ENCODE assay signal across 1 cellular context in the genomic region with DNA sequence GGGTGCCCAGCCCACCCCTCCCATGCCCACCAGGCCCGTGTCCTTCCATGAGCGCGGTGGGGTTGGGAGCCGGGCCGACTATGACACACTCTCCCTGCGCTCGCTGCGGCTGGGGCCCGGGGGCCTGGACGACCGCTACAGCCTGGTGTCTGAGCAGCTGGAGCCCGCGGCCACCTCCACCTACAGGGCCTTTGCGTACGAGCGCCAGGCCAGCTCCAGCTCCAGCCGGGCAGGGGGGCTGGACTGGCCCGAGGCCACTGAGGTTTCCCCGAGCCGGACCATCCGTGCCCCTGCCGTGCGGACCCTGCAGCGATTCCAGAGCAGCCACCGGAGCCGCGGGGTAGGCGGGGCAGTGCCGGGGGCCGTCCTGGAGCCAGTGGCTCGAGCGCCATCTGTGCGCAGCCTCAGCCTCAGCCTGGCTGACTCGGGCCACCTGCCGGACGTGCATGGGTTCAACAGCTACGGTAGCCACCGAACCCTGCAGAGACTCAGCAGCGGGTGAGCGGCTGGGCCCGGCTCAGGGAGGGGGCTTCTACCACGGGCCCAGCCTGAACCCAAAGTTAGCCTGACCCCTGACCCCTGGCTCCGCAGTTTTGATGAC.
A peak's percentile ranks its signal among the peaks of the same experiment; 100 is the strongest.
TF ChIP-seq lines count a peak whose summit lies in the region.

No MANE protein-coding gene starts in this region.

TF ChIP-seq in HepG2, 621 proteins besides CTCF, POLR2A, EP300 and RAD21 (continued from another document and continues in another):
- TF ChIP-seq CBFB (CRISPR knock-in tag; IDR thresholded peaks at IDR 0.05) (peak; percentile 69; the same call in 1 of the 2 replicates), HNRNPK (IDR thresholded peaks at IDR 0.05; ENCODE audit: low read depth, low read length, poor library complexity, severe bottlenecking) (peak; percentile 50), ZNF703 (CRISPR knock-in tag; IDR thresholded peaks at IDR 0.05; ENCODE audit: borderline replicate concordance) (no peak), ZNF556 (CRISPR knock-in tag; IDR thresholded peaks at IDR 0.05; ENCODE audit: borderline replicate concordance) (0 out of 2 replicates have a peak, but pooled peaks have one; percentile 42), AGO1 (IDR thresholded peaks at IDR 0.05; ENCODE audit: low read depth, low read length, poor library complexity, severe bottlenecking) (no peak), SMYD3 (CRISPR knock-in tag; IDR thresholded peaks at IDR 0.05) (no peak), POLR2G (IDR thresholded peaks at IDR 0.05; ENCODE audit: low read depth, low read length) (no peak), KMT2A (CRISPR knock-in tag; IDR thresholded peaks at IDR 0.05) (peak; percentile 80; the same call in 1 of the 2 replicates), TARDBP (CRISPR knock-in tag; IDR thresholded peaks at IDR 0.05) (peak; percentile 68), SSRP1 (CRISPR knock-in tag; IDR thresholded peaks at IDR 0.05) (no peak), TGIF2 (CRISPR knock-in tag; IDR thresholded peaks at IDR 0.05) (no peak), SOX6 (IDR thresholded peaks at IDR 0.05) (no peak), SOX6 (CRISPR knock-in tag; IDR thresholded peaks at IDR 0.05) (peak; percentile 15; the same call in 1 of the 2 replicates), ZNF781 (CRISPR knock-in tag; IDR thresholded peaks at IDR 0.05; ENCODE audit: borderline replicate concordance, not compliant biosample characterization) (peak; percentile 31), MZF1 (CRISPR knock-in tag; IDR thresholded peaks at IDR 0.05; ENCODE audit: borderline replicate concordance) (no peak), KAT8 (CRISPR knock-in tag; IDR thresholded peaks at IDR 0.05) (peak; percentile 50; the same call in 1 of the 2 replicates), ZFY (CRISPR knock-in tag; IDR thresholded peaks at IDR 0.05) (peak; percentile 65; the same call in 1 of the 2 replicates), SMARCC2 (IDR thresholded peaks at IDR 0.05) (no peak), ZFP1 (CRISPR knock-in tag; IDR thresholded peaks at IDR 0.05) (no peak), PHF8 (CRISPR knock-in tag; IDR thresholded peaks at IDR 0.05) (peak; percentile 65), ELF1 (CRISPR knock-in tag; IDR thresholded peaks at IDR 0.05) (peak; percentile 24; the same call in 1 of the 2 replicates), HMGA1 (CRISPR knock-in tag; conservative IDR thresholded peaks at IDR 0.05) (no peak), SIX4 (CRISPR knock-in tag; IDR thresholded peaks at IDR 0.05) (no peak), ZNF768 (CRISPR knock-in tag; IDR thresholded peaks at IDR 0.05) (peak; percentile 2; the same call in 1 of the 2 replicates), ERF (CRISPR knock-in tag; IDR thresholded peaks at IDR 0.05) (peak; percentile 73; the same call in 1 of the 2 replicates), ZNF879 (CRISPR knock-in tag; IDR thresholded peaks at IDR 0.05) (no peak), KAT7 (CRISPR knock-in tag; IDR thresholded peaks at IDR 0.05; ENCODE audit: borderline replicate concordance) (peak; percentile 64; the same call in 1 of the 2 replicates), PHF21A (CRISPR knock-in tag; IDR thresholded peaks at IDR 0.05) (peak; percentile 56), GABPB1 (CRISPR knock-in tag; IDR thresholded peaks at IDR 0.05) (peak; percentile 72), ZNF614 (CRISPR knock-in tag; IDR thresholded peaks at IDR 0.05; ENCODE audit: borderline replicate concordance) (0 out of 2 replicates have a peak, but pooled peaks have one; percentile 58), KDM5B (CRISPR knock-in tag; IDR thresholded peaks at IDR 0.05; ENCODE audit: borderline replicate concordance) (peak; percentile 40; the same call in 1 of the 2 replicates), KDM4B (CRISPR knock-in tag; IDR thresholded peaks at IDR 0.05) (no peak), ZNF883 (CRISPR knock-in tag; IDR thresholded peaks at IDR 0.05; ENCODE audit: not compliant biosample characterization) (peak; percentile 70), ZNF567 (CRISPR knock-in tag; IDR thresholded peaks at IDR 0.05; ENCODE audit: borderline replicate concordance) (0 out of 2 replicates have a peak, but pooled peaks have one; percentile 7)
- TF ChIP-seq, protein P1, sequence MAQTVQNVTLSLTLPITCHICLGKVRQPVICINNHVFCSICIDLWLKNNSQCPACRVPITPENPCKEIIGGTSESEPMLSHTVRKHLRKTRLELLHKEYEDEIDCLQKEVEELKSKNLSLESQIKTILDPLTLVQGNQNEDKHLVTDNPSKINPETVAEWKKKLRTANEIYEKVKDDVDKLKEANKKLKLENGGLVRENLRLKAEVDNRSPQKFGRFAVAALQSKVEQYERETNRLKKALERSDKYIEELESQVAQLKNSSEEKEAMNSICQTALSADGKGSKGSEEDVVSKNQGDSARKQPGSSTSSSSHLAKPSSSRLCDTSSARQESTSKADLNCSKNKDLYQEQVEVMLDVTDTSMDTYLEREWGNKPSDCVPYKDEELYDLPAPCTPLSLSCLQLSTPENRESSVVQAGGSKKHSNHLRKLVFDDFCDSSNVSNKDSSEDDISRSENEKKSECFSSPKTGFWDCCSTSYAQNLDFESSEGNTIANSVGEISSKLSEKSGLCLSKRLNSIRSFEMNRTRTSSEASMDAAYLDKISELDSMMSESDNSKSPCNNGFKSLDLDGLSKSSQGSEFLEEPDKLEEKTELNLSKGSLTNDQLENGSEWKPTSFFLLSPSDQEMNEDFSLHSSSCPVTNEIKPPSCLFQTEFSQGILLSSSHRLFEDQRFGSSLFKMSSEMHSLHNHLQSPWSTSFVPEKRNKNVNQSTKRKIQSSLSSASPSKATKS (CRISPR knock-in tag; IDR thresholded peaks at IDR 0.05): no peak
- TF ChIP-seq, protein P2, sequence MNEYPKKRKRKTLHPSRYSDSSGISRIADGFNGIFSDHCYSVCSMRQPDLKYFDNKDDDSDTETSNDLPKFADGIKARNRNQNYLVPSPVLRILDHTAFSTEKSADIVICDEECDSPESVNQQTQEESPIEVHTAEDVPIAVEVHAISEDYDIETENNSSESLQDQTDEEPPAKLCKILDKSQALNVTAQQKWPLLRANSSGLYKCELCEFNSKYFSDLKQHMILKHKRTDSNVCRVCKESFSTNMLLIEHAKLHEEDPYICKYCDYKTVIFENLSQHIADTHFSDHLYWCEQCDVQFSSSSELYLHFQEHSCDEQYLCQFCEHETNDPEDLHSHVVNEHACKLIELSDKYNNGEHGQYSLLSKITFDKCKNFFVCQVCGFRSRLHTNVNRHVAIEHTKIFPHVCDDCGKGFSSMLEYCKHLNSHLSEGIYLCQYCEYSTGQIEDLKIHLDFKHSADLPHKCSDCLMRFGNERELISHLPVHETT (CRISPR knock-in tag; conservative IDR thresholded peaks at IDR 0.05): 0 out of 2 replicates have a peak, but pooled peaks have one; percentile 54
- TF ChIP-seq, protein P3, sequence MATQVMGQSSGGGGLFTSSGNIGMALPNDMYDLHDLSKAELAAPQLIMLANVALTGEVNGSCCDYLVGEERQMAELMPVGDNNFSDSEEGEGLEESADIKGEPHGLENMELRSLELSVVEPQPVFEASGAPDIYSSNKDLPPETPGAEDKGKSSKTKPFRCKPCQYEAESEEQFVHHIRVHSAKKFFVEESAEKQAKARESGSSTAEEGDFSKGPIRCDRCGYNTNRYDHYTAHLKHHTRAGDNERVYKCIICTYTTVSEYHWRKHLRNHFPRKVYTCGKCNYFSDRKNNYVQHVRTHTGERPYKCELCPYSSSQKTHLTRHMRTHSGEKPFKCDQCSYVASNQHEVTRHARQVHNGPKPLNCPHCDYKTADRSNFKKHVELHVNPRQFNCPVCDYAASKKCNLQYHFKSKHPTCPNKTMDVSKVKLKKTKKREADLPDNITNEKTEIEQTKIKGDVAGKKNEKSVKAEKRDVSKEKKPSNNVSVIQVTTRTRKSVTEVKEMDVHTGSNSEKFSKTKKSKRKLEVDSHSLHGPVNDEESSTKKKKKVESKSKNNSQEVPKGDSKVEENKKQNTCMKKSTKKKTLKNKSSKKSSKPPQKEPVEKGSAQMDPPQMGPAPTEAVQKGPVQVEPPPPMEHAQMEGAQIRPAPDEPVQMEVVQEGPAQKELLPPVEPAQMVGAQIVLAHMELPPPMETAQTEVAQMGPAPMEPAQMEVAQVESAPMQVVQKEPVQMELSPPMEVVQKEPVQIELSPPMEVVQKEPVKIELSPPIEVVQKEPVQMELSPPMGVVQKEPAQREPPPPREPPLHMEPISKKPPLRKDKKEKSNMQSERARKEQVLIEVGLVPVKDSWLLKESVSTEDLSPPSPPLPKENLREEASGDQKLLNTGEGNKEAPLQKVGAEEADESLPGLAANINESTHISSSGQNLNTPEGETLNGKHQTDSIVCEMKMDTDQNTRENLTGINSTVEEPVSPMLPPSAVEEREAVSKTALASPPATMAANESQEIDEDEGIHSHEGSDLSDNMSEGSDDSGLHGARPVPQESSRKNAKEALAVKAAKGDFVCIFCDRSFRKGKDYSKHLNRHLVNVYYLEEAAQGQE (IDR thresholded peaks at IDR 0.05; ENCODE audit: borderline replicate concordance in 1 of 2, low read depth in 1 of 2, low read length in 2 of 2): no peak
- TF ChIP-seq, protein P4, sequence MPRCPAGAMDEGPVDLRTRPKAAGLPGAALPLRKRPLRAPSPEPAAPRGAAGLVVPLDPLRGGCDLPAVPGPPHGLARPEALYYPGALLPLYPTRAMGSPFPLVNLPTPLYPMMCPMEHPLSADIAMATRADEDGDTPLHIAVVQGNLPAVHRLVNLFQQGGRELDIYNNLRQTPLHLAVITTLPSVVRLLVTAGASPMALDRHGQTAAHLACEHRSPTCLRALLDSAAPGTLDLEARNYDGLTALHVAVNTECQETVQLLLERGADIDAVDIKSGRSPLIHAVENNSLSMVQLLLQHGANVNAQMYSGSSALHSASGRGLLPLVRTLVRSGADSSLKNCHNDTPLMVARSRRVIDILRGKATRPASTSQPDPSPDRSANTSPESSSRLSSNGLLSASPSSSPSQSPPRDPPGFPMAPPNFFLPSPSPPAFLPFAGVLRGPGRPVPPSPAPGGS (CRISPR knock-in tag; IDR thresholded peaks at IDR 0.05): peak; percentile 83; the same call in 1 of the 2 replicates
- TF ChIP-seq, protein P5, sequence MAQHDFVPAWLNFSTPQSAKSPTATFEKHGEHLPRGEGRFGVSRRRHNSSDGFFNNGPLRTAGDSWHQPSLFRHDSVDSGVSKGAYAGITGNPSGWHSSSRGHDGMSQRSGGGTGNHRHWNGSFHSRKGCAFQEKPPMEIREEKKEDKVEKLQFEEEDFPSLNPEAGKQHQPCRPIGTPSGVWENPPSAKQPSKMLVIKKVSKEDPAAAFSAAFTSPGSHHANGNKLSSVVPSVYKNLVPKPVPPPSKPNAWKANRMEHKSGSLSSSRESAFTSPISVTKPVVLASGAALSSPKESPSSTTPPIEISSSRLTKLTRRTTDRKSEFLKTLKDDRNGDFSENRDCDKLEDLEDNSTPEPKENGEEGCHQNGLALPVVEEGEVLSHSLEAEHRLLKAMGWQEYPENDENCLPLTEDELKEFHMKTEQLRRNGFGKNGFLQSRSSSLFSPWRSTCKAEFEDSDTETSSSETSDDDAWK (CRISPR knock-in tag; IDR thresholded peaks at IDR 0.05): no peak
- TF ChIP-seq, protein P6, sequence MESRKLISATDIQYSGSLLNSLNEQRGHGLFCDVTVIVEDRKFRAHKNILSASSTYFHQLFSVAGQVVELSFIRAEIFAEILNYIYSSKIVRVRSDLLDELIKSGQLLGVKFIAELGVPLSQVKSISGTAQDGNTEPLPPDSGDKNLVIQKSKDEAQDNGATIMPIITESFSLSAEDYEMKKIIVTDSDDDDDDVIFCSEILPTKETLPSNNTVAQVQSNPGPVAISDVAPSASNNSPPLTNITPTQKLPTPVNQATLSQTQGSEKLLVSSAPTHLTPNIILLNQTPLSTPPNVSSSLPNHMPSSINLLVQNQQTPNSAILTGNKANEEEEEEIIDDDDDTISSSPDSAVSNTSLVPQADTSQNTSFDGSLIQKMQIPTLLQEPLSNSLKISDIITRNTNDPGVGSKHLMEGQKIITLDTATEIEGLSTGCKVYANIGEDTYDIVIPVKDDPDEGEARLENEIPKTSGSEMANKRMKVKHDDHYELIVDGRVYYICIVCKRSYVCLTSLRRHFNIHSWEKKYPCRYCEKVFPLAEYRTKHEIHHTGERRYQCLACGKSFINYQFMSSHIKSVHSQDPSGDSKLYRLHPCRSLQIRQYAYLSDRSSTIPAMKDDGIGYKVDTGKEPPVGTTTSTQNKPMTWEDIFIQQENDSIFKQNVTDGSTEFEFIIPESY (CRISPR knock-in tag; IDR thresholded peaks at IDR 0.05): peak; percentile 83; the same call in 1 of the 2 replicates
- TF ChIP-seq, protein P7, sequence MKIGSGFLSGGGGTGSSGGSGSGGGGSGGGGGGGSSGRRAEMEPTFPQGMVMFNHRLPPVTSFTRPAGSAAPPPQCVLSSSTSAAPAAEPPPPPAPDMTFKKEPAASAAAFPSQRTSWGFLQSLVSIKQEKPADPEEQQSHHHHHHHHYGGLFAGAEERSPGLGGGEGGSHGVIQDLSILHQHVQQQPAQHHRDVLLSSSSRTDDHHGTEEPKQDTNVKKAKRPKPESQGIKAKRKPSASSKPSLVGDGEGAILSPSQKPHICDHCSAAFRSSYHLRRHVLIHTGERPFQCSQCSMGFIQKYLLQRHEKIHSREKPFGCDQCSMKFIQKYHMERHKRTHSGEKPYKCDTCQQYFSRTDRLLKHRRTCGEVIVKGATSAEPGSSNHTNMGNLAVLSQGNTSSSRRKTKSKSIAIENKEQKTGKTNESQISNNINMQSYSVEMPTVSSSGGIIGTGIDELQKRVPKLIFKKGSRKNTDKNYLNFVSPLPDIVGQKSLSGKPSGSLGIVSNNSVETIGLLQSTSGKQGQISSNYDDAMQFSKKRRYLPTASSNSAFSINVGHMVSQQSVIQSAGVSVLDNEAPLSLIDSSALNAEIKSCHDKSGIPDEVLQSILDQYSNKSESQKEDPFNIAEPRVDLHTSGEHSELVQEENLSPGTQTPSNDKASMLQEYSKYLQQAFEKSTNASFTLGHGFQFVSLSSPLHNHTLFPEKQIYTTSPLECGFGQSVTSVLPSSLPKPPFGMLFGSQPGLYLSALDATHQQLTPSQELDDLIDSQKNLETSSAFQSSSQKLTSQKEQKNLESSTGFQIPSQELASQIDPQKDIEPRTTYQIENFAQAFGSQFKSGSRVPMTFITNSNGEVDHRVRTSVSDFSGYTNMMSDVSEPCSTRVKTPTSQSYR (CRISPR knock-in tag; IDR thresholded peaks at IDR 0.05; ENCODE audit: borderline replicate concordance): 0 out of 2 replicates have a peak, but pooled peaks have one; percentile 26
- TF ChIP-seq, protein P8, sequence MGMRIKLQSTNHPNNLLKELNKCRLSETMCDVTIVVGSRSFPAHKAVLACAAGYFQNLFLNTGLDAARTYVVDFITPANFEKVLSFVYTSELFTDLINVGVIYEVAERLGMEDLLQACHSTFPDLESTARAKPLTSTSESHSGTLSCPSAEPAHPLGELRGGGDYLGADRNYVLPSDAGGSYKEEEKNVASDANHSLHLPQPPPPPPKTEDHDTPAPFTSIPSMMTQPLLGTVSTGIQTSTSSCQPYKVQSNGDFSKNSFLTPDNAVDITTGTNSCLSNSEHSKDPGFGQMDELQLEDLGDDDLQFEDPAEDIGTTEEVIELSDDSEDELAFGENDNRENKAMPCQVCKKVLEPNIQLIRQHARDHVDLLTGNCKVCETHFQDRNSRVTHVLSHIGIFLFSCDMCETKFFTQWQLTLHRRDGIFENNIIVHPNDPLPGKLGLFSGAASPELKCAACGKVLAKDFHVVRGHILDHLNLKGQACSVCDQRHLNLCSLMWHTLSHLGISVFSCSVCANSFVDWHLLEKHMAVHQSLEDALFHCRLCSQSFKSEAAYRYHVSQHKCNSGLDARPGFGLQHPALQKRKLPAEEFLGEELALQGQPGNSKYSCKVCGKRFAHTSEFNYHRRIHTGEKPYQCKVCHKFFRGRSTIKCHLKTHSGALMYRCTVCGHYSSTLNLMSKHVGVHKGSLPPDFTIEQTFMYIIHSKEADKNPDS (CRISPR knock-in tag; IDR thresholded peaks at IDR 0.05): peak; percentile 59; the same call in 1 of the 2 replicates
